ENCODE assay signal across 8 cellular contexts in the genomic region with DNA sequence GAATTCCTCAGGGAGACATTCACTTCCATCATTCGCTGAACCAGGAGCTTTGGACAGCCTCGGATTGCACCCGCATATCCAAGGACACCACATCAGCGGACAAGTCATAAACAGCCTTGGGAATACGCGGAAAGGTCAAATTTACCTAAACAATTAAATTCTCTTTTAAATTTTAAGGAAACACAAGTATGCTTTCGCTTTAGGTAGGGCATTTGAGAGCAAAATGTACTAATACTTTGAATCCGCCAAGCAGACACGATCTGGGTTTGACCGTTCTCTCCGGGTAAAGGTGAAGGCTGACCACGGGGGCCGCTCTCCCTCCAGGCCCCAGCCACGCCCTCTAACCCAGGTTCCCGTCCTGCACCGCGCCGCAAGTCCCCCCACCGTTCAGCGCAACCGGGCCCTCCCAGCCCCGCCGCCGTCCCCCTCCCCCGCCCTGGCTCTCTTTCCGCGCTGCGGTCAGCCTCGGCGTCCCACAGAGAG. TPM values are rescaled to one million over a fixed set of nuclear protein-coding genes. Genes with fewer than 3 reads are reported as not detected.
DNase-seq lines count a peak whose midpoint lies in the region; ATAC-seq and TF ChIP-seq lines count a peak whose summit lies in the region.

No MANE protein-coding gene starts in this region.

- H3K4me3 ChIP-seq in tibial artery = peak overlapping the region; percentile 80 to 89

- H3K9me3 Mint-ChIP-seq in IgD-negative memory B cell (no peaks in the 10 kb centered on the region), glutamatergic neuron (ENCODE audit: unreplicated experiment) (peaks cover 5% of the 10 kb centered on the region)
- H3K9me3 Mint-ChIP-seq in activated naive CD4-positive, alpha-beta T cell treated with anti-CD3 and anti-CD28 coated beads, Interleukin-2, amount 50 U/mL, for 72 hours = no peaks in the 10 kb centered on the region

- intact Hi-C loops in tibial artery (cut with DNase I; ENCODE audit: low total_unique reads) = loop anchor here (2.0 kb wide), 1 partner anchor 61 kb away; no protein-coding TSS in a partner anchor

- no peaks in the 10 kb centered on the region for H3K9me3 ChIP-seq in tibial artery

- H3K4me1 Mint-ChIP-seq in IgD-negative memory B cell = peaks cover 18 to 40% (median 37%) of the 10 kb centered on the region in 3 donors
- peaks cover 14% of the 10 kb centered on the region for H3K4me1 Mint-ChIP-seq in glutamatergic neuron (ENCODE audit: low read depth, unreplicated experiment)

- no peaks in the 10 kb centered on the region for H3K27me3 Mint-ChIP-seq in IgD-negative memory B cell
- H3K27me3 Mint-ChIP-seq in glutamatergic neuron (ENCODE audit: unreplicated experiment) = peaks cover 11% of the 10 kb centered on the region

- H3K4me1 ChIP-seq in tibial artery = peaks cover 0 to 31% (median 2%) of the 10 kb centered on the region in 4 donors

- no peaks in the 10 kb centered on the region for H3K27me3 ChIP-seq in tibial artery

- peak; percentile 79 for DNase-seq in EH (ENCODE audit: low read depth)
- peak; percentile 87 for DNase-seq in RKO (ENCODE audit: low spot score)
- no peak for DNase-seq in activated naive CD4-positive, alpha-beta T cell treated with anti-CD3 and anti-CD28 coated beads, Interleukin-2, amount 50 U/mL, for 72 hours (ENCODE audit: low spot score in 2 of 2)
- peak; percentile 88 for DNase-seq in glutamatergic neuron
- DNase-seq in occipital lobe (lab: John Stamatoyannopoulos, UW) = peak; percentile 88
- DNase-seq in tibial artery = peak; percentile 67 to 92

- H3K27ac Mint-ChIP-seq in IgD-negative memory B cell (peak overlapping the region; percentile 78 to 97 (median 96)), glutamatergic neuron (ENCODE audit: unreplicated experiment) (peak overlapping the region; percentile 89)
- peak overlapping the region; percentile 68 to 96 for H3K27ac Mint-ChIP-seq in activated naive CD4-positive, alpha-beta T cell treated with anti-CD3 and anti-CD28 coated beads, Interleukin-2, amount 50 U/mL, for 72 hours

- H3K36me3 ChIP-seq in tibial artery = no peaks in the 10 kb centered on the region

- TF ChIP-seq CTCF in glutamatergic neuron (IDR thresholded peaks at IDR 0.05; ENCODE audit: partially characterized antibody, unreplicated experiment) (no peak), tibial artery (IDR thresholded peaks at IDR 0.05) (no peak)

- H3K27ac ChIP-seq in tibial artery = peak overlapping the region; percentile 81 to 93

- peak overlapping the region; percentile 99 to 100 (median 100) for H3K4me3 Mint-ChIP-seq in IgD-negative memory B cell
- H3K4me3 Mint-ChIP-seq in glutamatergic neuron (ENCODE audit: unreplicated experiment) = peak overlapping the region; percentile 90

- peak; percentile 74 for ATAC-seq in GM21737 (IDR thresholded peaks at IDR 0.05; ENCODE audit: unreplicated experiment)
- peak; percentile 82 to 86 for ATAC-seq in activated naive CD4-positive, alpha-beta T cell treated with anti-CD3 and anti-CD28 coated beads, Interleukin-2, amount 50 U/mL, for 72 hours

- H3K36me3 Mint-ChIP-seq in IgD-negative memory B cell = no peaks in the 10 kb centered on the region
- peaks cover 0 to 6% of the 10 kb centered on the region in 2 donors for H3K36me3 Mint-ChIP-seq in activated naive CD4-positive, alpha-beta T cell treated with anti-CD3 and anti-CD28 coated beads, Interleukin-2, amount 50 U/mL, for 72 hours
- H3K36me3 Mint-ChIP-seq in glutamatergic neuron (ENCODE audit: unreplicated experiment) = no peaks in the 10 kb centered on the region

RNA-seq across cellular contexts. Expression of a gene that starts 0.5 kb away (rescaled TPM):
- 92.5 TPM for polyA plus RNA-seq in IgD-negative memory B cell
- total RNA-seq in activated naive CD4-positive, alpha-beta T cell treated with anti-CD3 and anti-CD28 coated beads, Interleukin-2, amount 50 U/mL, for 72 hours = 10 to 100 TPM; 55.6 to 56.6 TPM
- total RNA-seq in glutamatergic neuron (ENCODE audit: unreplicated experiment) = 70.3 TPM
- total RNA-seq in occipital lobe = 69.1 TPM

Comparison
In these comparisons a context has a peak if more than half of its experiments do, and no peak if none do; other contexts are left out.
1. DNase-seq: peak in EH (single experiment), RKO (single experiment), glutamatergic neuron (single experiment), occipital lobe (single experiment) and tibial artery (2 of 2); none in activated naive CD4-positive, alpha-beta T cell treated with anti-CD3 and anti-CD28 coated beads, Interleukin-2, amount 50 U/mL, for 72 hours (0 of 2).
2. Peak in every context shown above with its lines, with median percentiles within 50 percentile points of each other: H3K27ac Mint-ChIP-seq.